8 cellular contexts compared by ENCODE assay signal in genomic region chr2:187982668-187983067, GRCh38.
DNase-seq lines count a peak whose midpoint lies in the region; ATAC-seq and TF ChIP-seq lines count a peak whose summit lies in the region.

No MANE protein-coding gene starts in this region.

- H3K27me3 ChIP-seq in heart left ventricle: no peaks in the 10 kb centered on the region

- no peaks in the 10 kb centered on the region for H3K9me3 ChIP-seq in heart left ventricle

- DNase-seq in NCI-H226 (peak; percentile 54), heart left ventricle (peak in 3 of 5 donors; percentile 23 to 53 (median 32)), left colon (no peak), SK-N-DZ (ENCODE audit: low spot score) (no peak), erythroblast (lab: John Stamatoyannopoulos, UW) (no peak), RKO (ENCODE audit: low spot score) (no peak)

- WGBS in heart left ventricle, 4 donors: 4 to 16% (median 11%) methylated on average over 1 of the region's 1 CpG

- no peak for TF ChIP-seq CTCF in heart left ventricle (IDR thresholded peaks at IDR 0.05)

- peak; percentile 80 for ATAC-seq in GM18508 (IDR thresholded peaks at IDR 0.05; ENCODE audit: insufficient read depth, unreplicated experiment)
- peak; percentile 84 for ATAC-seq in HG02763 (IDR thresholded peaks at IDR 0.05; ENCODE audit: unreplicated experiment)
- peak; percentile 88 to 93 (median 92) for ATAC-seq in heart left ventricle
- no peak for ATAC-seq in left colon

- H3K27ac ChIP-seq in heart left ventricle: no peak overlapping the region

- intact Hi-C loops in heart left ventricle (cut with DNase I): no loop called here
- intact Hi-C loops in left colon (cut with DNase I, micrococcal nuclease): no loop called here

- H3K4me3 ChIP-seq in heart left ventricle: no peak overlapping the region

- TF ChIP-seq POLR2A in heart left ventricle (IDR thresholded peaks at IDR 0.05) (no peak), erythroblast (IDR thresholded peaks at IDR 0.05; ENCODE audit: low read length) (no peak)

- peaks cover 0 to 18% (median 12%) of the 10 kb centered on the region in 12 donors for H3K4me1 ChIP-seq in heart left ventricle

- no peaks in the 10 kb centered on the region for H3K36me3 ChIP-seq in heart left ventricle

Comparison
In these comparisons a context has a peak if more than half of its experiments do, and no peak if none do; other contexts are left out.
1. DNase-seq: peak in NCI-H226 (single experiment) and heart left ventricle (3 of 5); none in left colon (0 of 2), SK-N-DZ (single experiment), erythroblast (0 of 2) and RKO (single experiment).